10 cellular contexts compared by ENCODE assay signal in the genomic region with DNA sequence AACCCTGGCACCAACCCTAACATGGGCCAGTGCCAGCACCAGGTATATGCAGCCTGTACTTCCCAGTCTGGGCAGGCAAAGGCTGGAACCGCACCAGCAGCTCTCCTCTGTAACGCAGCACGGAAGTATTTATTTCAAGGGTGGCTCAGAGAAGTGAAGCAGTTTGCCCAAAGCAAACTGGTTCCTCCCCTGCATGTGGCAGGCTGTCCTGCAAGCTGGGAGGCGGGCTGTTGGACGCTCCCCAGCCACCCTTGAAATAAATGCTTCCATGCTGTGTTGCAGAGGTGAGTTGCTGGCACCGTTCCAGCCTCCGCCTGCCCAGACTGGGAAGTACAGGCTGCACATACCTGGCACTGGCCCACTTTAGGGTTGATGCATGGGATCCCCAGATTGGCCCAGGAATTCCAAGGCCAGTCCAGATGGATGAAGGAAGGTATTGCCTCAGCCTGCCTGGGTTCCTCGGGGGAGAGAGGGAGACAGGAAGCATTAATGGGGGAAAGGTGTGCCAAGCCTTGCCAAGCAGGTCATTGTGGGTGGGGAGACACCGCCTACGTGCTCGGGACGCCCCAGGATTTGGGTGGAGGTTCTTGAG. TPM values are rescaled to one million over a fixed set of nuclear protein-coding genes. Genes with fewer than 3 reads are reported as not detected.
DNase-seq lines count a peak whose midpoint lies in the region; ATAC-seq, FAIRE-seq and TF ChIP-seq lines count a peak whose summit lies in the region.
"Had no signal": no experiment of that assay in that cellular context is flagged by ENCODE, and none has a peak within 500 bp of the region (broad histone marks: within the 10 kb centered on the region; RNA-seq: fewer than 3 reads in every experiment).

No MANE protein-coding gene starts in this region.

- no peak for FAIRE-seq in GM12891 (lab: Jason Lieb, UNC)

- no peaks in the 10 kb centered on the region for H3K27me3 ChIP-seq in right cardiac atrium (ENCODE audit: control insufficient read depth, insufficient read depth)
- H3K27me3 ChIP-seq in suprapubic skin: no peaks in the 10 kb centered on the region

- H3K9me3 ChIP-seq in right cardiac atrium (ENCODE audit: control insufficient read depth, low read length): no peaks in the 10 kb centered on the region
- no peaks in the 10 kb centered on the region for H3K9me3 ChIP-seq in suprapubic skin

- H3K4me3 ChIP-seq in right cardiac atrium (ENCODE audit: low read length): no peak overlapping the region
- no peak overlapping the region for H3K4me3 ChIP-seq in suprapubic skin

- H3K4me1 ChIP-seq in right cardiac atrium (ENCODE audit: control insufficient read depth, insufficient read depth, low read length) (peaks cover 14% of the 10 kb centered on the region), suprapubic skin (peaks cover 27% of the 10 kb centered on the region)

- peak; percentile 73 for DNase-seq in NCI-H748 (lab: John Stamatoyannopoulos, UW; ENCODE audit: unreplicated experiment)
- no peak for DNase-seq in NCI-H748 treated with DMSO at 0.1 percent for 48 hours (lab: John Stamatoyannopoulos, UW)
- DNase-seq in RPMI8226: peak; percentile 11
- DNase-seq in right cardiac atrium: peak; percentile 21 to 70 (median 66)
- DNase-seq in suprapubic skin (ENCODE audit: low spot score in 2 of 2): peak; percentile 86
- no peak for DNase-seq in activated naive CD4-positive, alpha-beta T cell (lab: John Stamatoyannopoulos, UW)
- DNase-seq in AG08396 (ENCODE audit: low spot score): no peak
- no peak for DNase-seq in GM12891 (ENCODE audit: insufficient read length, low spot score)
- DNase-seq: activated CD8-positive, alpha-beta memory T cell treated with anti-CD3 and anti-CD28 coated beads for 24 hours; NCI-H1930 had no signal

- H3K27ac ChIP-seq in right cardiac atrium (ENCODE audit: low read length) (no peak overlapping the region), suprapubic skin (peak overlapping the region; percentile 55)

- no peaks in the 10 kb centered on the region for H3K36me3 ChIP-seq in suprapubic skin

- ATAC-seq in right cardiac atrium: peak; percentile 30 to 42

- 80% methylated on average over 12 of the region's 12 CpGs for WGBS in right cardiac atrium
- WGBS in suprapubic skin: 62% methylated on average over 9 of the region's 12 CpGs

- no peak for TF ChIP-seq EP300 in suprapubic skin (IDR thresholded peaks at IDR 0.05)

- no peak for TF ChIP-seq CTCF in suprapubic skin (IDR thresholded peaks at IDR 0.05)

- TF ChIP-seq POLR2A in suprapubic skin (IDR thresholded peaks at IDR 0.05) (no peak), GM12891 (IDR thresholded peaks at IDR 0.05; ENCODE audit: low read depth, low read length) (no peak)

- intact Hi-C loops in right cardiac atrium (cut with DNase I): no loop called here

TF ChIP-seq in GM12891, 5 proteins besides CTCF, POLR2A, EP300 and RAD21:
- no peak for TF ChIP-seq TAF1 (IDR thresholded peaks at IDR 0.05; ENCODE audit: low read depth, low read length)
- no peak for TF ChIP-seq POLR2AphosphoS5 (IDR thresholded peaks at IDR 0.05; ENCODE audit: low read depth, low read length)
- no peak for TF ChIP-seq PAX5 (IDR thresholded peaks at IDR 0.05; ENCODE audit: insufficient read depth, low read length, severe bottlenecking)
- TF ChIP-seq POU2F2 (IDR thresholded peaks at IDR 0.05; ENCODE audit: low read depth, low read length): no peak
- no peak for TF ChIP-seq SPI1 (IDR thresholded peaks at IDR 0.05; ENCODE audit: low read depth, low read length)

RNA-seq across cellular contexts. Expression of gene PPARD, which starts 49.8 kb away (rescaled TPM):
- total RNA-seq in right cardiac atrium: 10 to 100 TPM; 20.5 to 22.6 (median 21.3) TPM
- polyA plus RNA-seq in right cardiac atrium: 21.2 TPM
- 10 to 100 TPM; 23.4 to 31.4 (median 26.9) TPM for total RNA-seq in suprapubic skin
- 7.4 TPM for polyA plus RNA-seq in GM12891 (2012; ENCODE audit: low read depth, missing spikeins)

RNA-seq across cellular contexts. Expression of gene FANCE, which starts 59.9 kb away (rescaled TPM):
- total RNA-seq in right cardiac atrium (1 to 10 TPM; 1.3 to 4.7 (median 3.1) TPM), suprapubic skin (10 to 100 TPM; 20.6 to 25.6 (median 21.6) TPM)
- 2.0 TPM for polyA plus RNA-seq in right cardiac atrium
- polyA plus RNA-seq in GM12891 (2012; ENCODE audit: low read depth, missing spikeins): 3.6 TPM

Comparison
In these comparisons a context has a peak if more than half of its experiments do, and no peak if none do; other contexts are left out.
1. DNase-seq: peak in NCI-H748 (single experiment), RPMI8226 (single experiment), right cardiac atrium (3 of 3) and suprapubic skin (2 of 2); none in NCI-H748 treated with DMSO at 0.1 percent for 48 hours (single experiment), activated naive CD4-positive, alpha-beta T cell (0 of 4), AG08396 (single experiment) and GM12891 (single experiment).